In the genomic region with DNA sequence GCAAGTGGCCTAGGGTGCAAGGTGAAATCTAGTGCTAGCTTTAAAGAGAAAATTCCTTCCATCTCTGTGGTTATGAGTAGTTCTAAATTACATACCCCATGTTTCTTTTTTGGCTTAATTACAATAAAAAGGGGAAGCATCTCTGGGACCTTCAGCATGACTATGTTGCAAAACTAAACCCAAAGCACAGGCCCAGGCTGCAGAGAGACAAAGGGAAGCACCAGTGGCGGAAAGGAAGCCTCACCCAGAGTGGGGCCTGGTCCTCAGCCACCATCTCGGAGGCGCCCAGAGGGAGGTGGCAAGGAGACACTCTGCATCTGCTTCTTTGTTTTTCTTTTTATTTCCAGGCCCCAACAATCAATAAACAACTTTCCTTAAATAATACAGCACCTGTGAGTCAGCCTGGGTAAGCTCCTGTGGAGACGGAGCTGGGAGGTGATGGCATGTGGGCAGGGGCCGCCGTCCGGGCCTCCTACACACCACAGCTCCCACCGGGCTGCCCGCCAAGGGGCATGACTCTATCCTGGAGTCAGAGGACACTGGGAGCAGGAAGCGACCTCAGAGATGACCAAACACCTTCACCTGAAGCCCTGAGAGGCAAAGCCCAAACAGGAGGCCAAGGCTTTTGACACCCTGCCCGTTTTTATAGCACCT, we compare ENCODE assay signal across 12 cellular contexts. TPM values are rescaled to one million over a fixed set of nuclear protein-coding genes. Genes with fewer than 3 reads are reported as not detected.
DNase-seq lines count a peak whose midpoint lies in the region; ATAC-seq and TF ChIP-seq lines count a peak whose summit lies in the region.
"Had no signal": no experiment of that assay in that cellular context is flagged by ENCODE, and none has a peak within 500 bp of the region (broad histone marks: within the 10 kb centered on the region; RNA-seq: fewer than 3 reads in every experiment).

No MANE protein-coding gene starts in this region.

- H3K27ac Mint-ChIP-seq in CD8-positive, alpha-beta T cell: peak overlapping the region; percentile 81
- H3K27ac Mint-ChIP-seq in activated naive CD8-positive, alpha-beta T cell treated with anti-CD3 and anti-CD28 coated beads, Interleukin-2, amount 10 ng/mL, durations not matched to agents 7 days and 5 days: peak overlapping the region; percentile 83
- H3K27ac Mint-ChIP-seq in natural killer cell: peak overlapping the region; percentile 90 to 91

- no peak overlapping the region for H2BK120ac ChIP-seq in mesendoderm (ENCODE audit: low read depth, low read length)

- no peak overlapping the region for H3K23ac ChIP-seq in mesendoderm (ENCODE audit: low read length)

- H3K4me1 ChIP-seq in CD8-positive, alpha-beta T cell (ENCODE audit: insufficient read depth, low read length): peaks cover 95% of the 10 kb centered on the region
- no peaks in the 10 kb centered on the region for H3K4me1 ChIP-seq in mesendoderm (ENCODE audit: control insufficient read depth, low read depth, low read length)

- H2BK15ac ChIP-seq in mesendoderm (replicated peaks; ENCODE audit: low read depth): no peak overlapping the region

- H3K4me2 ChIP-seq in mesendoderm (ENCODE audit: low read length): no peak overlapping the region

- POLR2A ChIA-PET in CD8-positive, alpha-beta T cell (lab: Charles Lee): interaction anchor here (2.4 kb wide), 1 partner anchor 22 kb away, joined by 10 read pairs; the partner anchor contains the start of gene ITPKB
- POLR2A ChIA-PET in activated naive CD8-positive, alpha-beta T cell treated with anti-CD3 and anti-CD28 coated beads, Interleukin-2, amount 10 ng/mL, durations not matched to agents 7 days and 5 days (lab: Charles Lee): interaction anchor here (0.7 to 1.1 kb wide), 2 partner anchors 12 to 110 kb away, joined by 3 read pairs; no protein-coding TSS in a partner anchor

- peaks cover 8% of the 10 kb centered on the region for H3K9me3 ChIP-seq in CD8-positive, alpha-beta T cell (ENCODE audit: low read length)

- peak overlapping the region; percentile 6 for H3K27ac ChIP-seq in CD8-positive, alpha-beta T cell (ENCODE audit: low read depth, low read length)
- H3K27ac ChIP-seq in mesendoderm (ENCODE audit: low read depth, low read length): no peak overlapping the region

- peaks cover 5% of the 10 kb centered on the region for H3K79me1 ChIP-seq in mesendoderm (ENCODE audit: low read length)

- H3K56ac ChIP-seq in mesendoderm (ENCODE audit: low read length): no peak overlapping the region

- WGBS in mesendoderm (ENCODE audit: extremely low coverage, insufficient coverage, low lambda C conversion rate): no CpG with 5 or more reads among the region's 11 CpGs

- no peak overlapping the region for H2BK5ac ChIP-seq in mesendoderm (ENCODE audit: low read length)

- DNase-seq in CD8-positive, alpha-beta T cell: peak in 3 of 7 experiments; percentile 41 to 66 (median 46)
- DNase-seq in NOMO-1 treated with dmso at 0.1 percent for 144 hours (lab: John Stamatoyannopoulos, UW; ENCODE audit: unreplicated experiment) (peak; percentile 85), natural killer cell (no peak), globus pallidus (ENCODE audit: low spot score) (no peak), mesendoderm (no peak), DMS153 treated with DMSO at 0.1 percent for 48 hours (lab: John Stamatoyannopoulos, UW; ENCODE audit: unreplicated experiment) (no peak)
- DNase-seq in activated naive CD8-positive, alpha-beta T cell treated with anti-CD3 and anti-CD28 coated beads, Interleukin-2, amount 10 ng/mL, durations not matched to agents 7 days and 5 days: no peak
- DNase-seq: cortex of kidney, DMS 273 treated with DMSO at 0.1 percent for 48 hours, hippocampal formation, NCI-H2081 treated with DMSO at 0.1 percent for 48 hours had no signal

- H3K18ac ChIP-seq in mesendoderm (ENCODE audit: low read length): no peak overlapping the region

- ATAC-seq in CD8-positive, alpha-beta T cell: peak; percentile 18
- ATAC-seq in activated naive CD8-positive, alpha-beta T cell treated with anti-CD3 and anti-CD28 coated beads, Interleukin-2, amount 10 ng/mL, durations not matched to agents 7 days and 5 days (ENCODE audit: low read depth): peak; percentile 50
- ATAC-seq in natural killer cell: peak; percentile 49 to 67 (median 59)
- ATAC-seq in GM19395 (IDR thresholded peaks at IDR 0.05; ENCODE audit: unreplicated experiment): no peak

- CTCF ChIA-PET in CD8-positive, alpha-beta T cell (lab: Charles Lee): interaction anchor here (0.7 to 1.3 kb wide), 6 partner anchors 11 to 82 kb away, joined by 3 to 4 read pairs (median 3); no protein-coding TSS in a partner anchor

- peaks cover 88% of the 10 kb centered on the region for H3K4me1 Mint-ChIP-seq in CD8-positive, alpha-beta T cell (ENCODE audit: low read depth)
- peaks cover 68% of the 10 kb centered on the region for H3K4me1 Mint-ChIP-seq in activated naive CD8-positive, alpha-beta T cell treated with anti-CD3 and anti-CD28 coated beads, Interleukin-2, amount 10 ng/mL, durations not matched to agents 7 days and 5 days
- peaks cover 64 to 72% of the 10 kb centered on the region in 2 donors for H3K4me1 Mint-ChIP-seq in natural killer cell

- no peak for TF ChIP-seq CTCF in CD8-positive, alpha-beta T cell (IDR thresholded peaks at IDR 0.05)
- TF ChIP-seq CTCF in natural killer cell (IDR thresholded peaks at IDR 0.05): no peak

- H3K79me2 ChIP-seq in mesendoderm (ENCODE audit: control insufficient read depth, insufficient read depth, low read length): peaks cover 4% of the 10 kb centered on the region

- peak overlapping the region; percentile 68 for H3K4me3 Mint-ChIP-seq in CD8-positive, alpha-beta T cell
- H3K4me3 Mint-ChIP-seq in activated naive CD8-positive, alpha-beta T cell treated with anti-CD3 and anti-CD28 coated beads, Interleukin-2, amount 10 ng/mL, durations not matched to agents 7 days and 5 days: peak overlapping the region; percentile 64
- peak overlapping the region; percentile 52 for H3K4me3 Mint-ChIP-seq in natural killer cell

- H2AK5ac ChIP-seq in mesendoderm (ENCODE audit: low read length): no peak overlapping the region

- H3K9me3 Mint-ChIP-seq in CD8-positive, alpha-beta T cell: peaks cover 5% of the 10 kb centered on the region
- peaks cover 5% of the 10 kb centered on the region for H3K9me3 Mint-ChIP-seq in activated naive CD8-positive, alpha-beta T cell treated with anti-CD3 and anti-CD28 coated beads, Interleukin-2, amount 10 ng/mL, durations not matched to agents 7 days and 5 days
- no peaks in the 10 kb centered on the region for H3K9me3 Mint-ChIP-seq in natural killer cell

- intact Hi-C loops in CD8-positive, alpha-beta T cell (cut with DNase I, micrococcal nuclease): no loop called here
- intact Hi-C loops in natural killer cell (cut with micrococcal nuclease): no loop called here

- H3K9ac ChIP-seq in mesendoderm (ENCODE audit: low read length): no peak overlapping the region

- peaks cover 20% of the 10 kb centered on the region for H3K36me3 ChIP-seq in CD8-positive, alpha-beta T cell (ENCODE audit: insufficient read depth, low read length)
- no peaks in the 10 kb centered on the region for H3K36me3 ChIP-seq in mesendoderm (ENCODE audit: control insufficient read depth, insufficient read depth, low read length)

- peaks cover 64% of the 10 kb centered on the region for H3K36me3 Mint-ChIP-seq in CD8-positive, alpha-beta T cell
- H3K36me3 Mint-ChIP-seq in activated naive CD8-positive, alpha-beta T cell treated with anti-CD3 and anti-CD28 coated beads, Interleukin-2, amount 10 ng/mL, durations not matched to agents 7 days and 5 days: peaks cover 45% of the 10 kb centered on the region
- H3K36me3 Mint-ChIP-seq in natural killer cell: no peaks in the 10 kb centered on the region

- H4K8ac ChIP-seq in mesendoderm (ENCODE audit: low read depth, low read length): no peak overlapping the region

- H4K5ac ChIP-seq in mesendoderm (ENCODE audit: low read length): no peak overlapping the region

- H3K4ac ChIP-seq in mesendoderm (ENCODE audit: low read depth, low read length): no peak overlapping the region

- no peaks in the 10 kb centered on the region for H3K27me3 Mint-ChIP-seq in CD8-positive, alpha-beta T cell (ENCODE audit: low read depth)
- H3K27me3 Mint-ChIP-seq in activated naive CD8-positive, alpha-beta T cell treated with anti-CD3 and anti-CD28 coated beads, Interleukin-2, amount 10 ng/mL, durations not matched to agents 7 days and 5 days: no peaks in the 10 kb centered on the region
- H3K27me3 Mint-ChIP-seq in natural killer cell (ENCODE audit: low read depth in 2 of 2): no peaks in the 10 kb centered on the region

- H3K4me3 ChIP-seq in CD8-positive, alpha-beta T cell (ENCODE audit: low read depth, low read length): peak overlapping the region; percentile 12
- H3K4me3 ChIP-seq in mesendoderm (ENCODE audit: low read length): no peak overlapping the region

- no peaks in the 10 kb centered on the region for H3K27me3 ChIP-seq in CD8-positive, alpha-beta T cell (ENCODE audit: insufficient read depth, low read length)
- no peaks in the 10 kb centered on the region for H3K27me3 ChIP-seq in mesendoderm (ENCODE audit: insufficient read depth, low read length, poor library complexity)

RNA-seq across cellular contexts. Expression of gene ITPKB, which starts 21.7 kb away (rescaled TPM):
- total RNA-seq in CD8-positive, alpha-beta T cell: 100 to 1,000 TPM; 504 to 516 TPM
- total RNA-seq in activated naive CD8-positive, alpha-beta T cell treated with anti-CD3 and anti-CD28 coated beads, Interleukin-2, amount 10 ng/mL, durations not matched to agents 7 days and 5 days: 10 to 100 TPM; 75.3 to 76.9 TPM
- 100 to 1,000 TPM in 1 of 3 donors, 10 to 100 TPM in 2; 92.2 to 133 (median 99.0) TPM for total RNA-seq in natural killer cell
- 4.7 TPM for polyA plus RNA-seq in mesendoderm (2013, experiment 1 of 2)
- polyA plus RNA-seq in mesendoderm (2013, experiment 2 of 2): 4.9 TPM
